1 cellular context compared by ENCODE assay signal in genomic region chr14:96391293-96392118, GRCh38.
A peak's percentile ranks its signal among the peaks of the same experiment; 100 is the strongest.
TF ChIP-seq lines count a peak whose summit lies in the region.

No MANE protein-coding gene starts in this region.

TF ChIP-seq in SK-N-SH, 30 proteins besides CTCF, POLR2A, EP300 and RAD21 (continued from another document):
- TF ChIP-seq, protein P1, sequence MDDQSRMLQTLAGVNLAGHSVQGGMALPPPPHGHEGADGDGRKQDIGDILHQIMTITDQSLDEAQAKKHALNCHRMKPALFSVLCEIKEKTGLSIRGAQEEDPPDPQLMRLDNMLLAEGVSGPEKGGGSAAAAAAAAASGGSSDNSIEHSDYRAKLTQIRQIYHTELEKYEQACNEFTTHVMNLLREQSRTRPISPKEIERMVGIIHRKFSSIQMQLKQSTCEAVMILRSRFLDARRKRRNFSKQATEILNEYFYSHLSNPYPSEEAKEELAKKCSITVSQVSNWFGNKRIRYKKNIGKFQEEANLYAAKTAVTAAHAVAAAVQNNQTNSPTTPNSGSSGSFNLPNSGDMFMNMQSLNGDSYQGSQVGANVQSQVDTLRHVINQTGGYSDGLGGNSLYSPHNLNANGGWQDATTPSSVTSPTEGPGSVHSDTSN (IDR thresholded peaks at IDR 0.05), result no peak
- peak; percentile 89 for TF ChIP-seq MXI1 (IDR thresholded peaks at IDR 0.05; ENCODE audit: low read depth, low read length)
- no peak for TF ChIP-seq SMC3 (IDR thresholded peaks at IDR 0.05; ENCODE audit: low read depth, low read length)
- TF ChIP-seq POLR2AphosphoS5 (IDR thresholded peaks at IDR 0.05; ENCODE audit: low read depth, low read length), result peak; percentile 54; the same call in 1 of the 2 replicates
